In genomic region chr2:121736140-121736461, GRCh38 we compare ENCODE assay signal across 1 cellular context.
TF ChIP-seq lines count a peak whose summit lies in the region.

No MANE protein-coding gene starts in this region.

TF ChIP-seq in GM12878, 131 proteins besides CTCF, POLR2A, EP300 and RAD21:
- no peak for TF ChIP-seq RELB (IDR thresholded peaks at IDR 0.05; ENCODE audit: low read depth)
- TF ChIP-seq PML (IDR thresholded peaks at IDR 0.05; ENCODE audit: low read length), result 0 out of 2 replicates have a peak, but pooled peaks have one; percentile 20
- TF ChIP-seq RB1 (IDR thresholded peaks at IDR 0.05; ENCODE audit: borderline replicate concordance), result no peak
TF ChIP-seq in GM12878: peak in this region for 1.
